ENCODE assay signal across 16 cellular contexts in the genomic region with DNA sequence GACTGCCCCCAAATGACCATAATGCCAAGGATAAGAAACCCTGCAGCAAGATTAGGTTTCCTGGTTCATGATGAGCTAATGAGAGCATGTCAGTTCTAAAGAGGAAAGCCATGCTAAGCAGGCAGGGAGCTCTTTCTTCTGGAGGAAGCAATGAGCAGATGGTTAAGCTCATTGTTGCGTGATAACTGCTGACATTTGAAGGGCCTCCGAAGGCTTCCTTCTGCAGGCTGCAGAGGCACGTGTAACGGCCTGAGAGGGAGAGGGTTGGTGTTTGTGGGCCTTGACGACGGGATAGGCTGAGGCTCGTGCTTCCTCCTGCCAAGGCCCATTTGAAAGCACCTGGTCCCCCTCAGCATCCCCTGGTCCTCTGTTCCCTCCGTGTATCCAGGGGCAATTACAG.
DNase-seq lines count a peak whose midpoint lies in the region; ATAC-seq, FAIRE-seq and TF ChIP-seq lines count a peak whose summit lies in the region.
"Had no signal": no experiment of that assay in that cellular context is flagged by ENCODE, and none has a peak within 500 bp of the region (broad histone marks: within the 10 kb centered on the region; RNA-seq: fewer than 3 reads in every experiment).

No MANE protein-coding gene starts in this region.

- no peaks in the 10 kb centered on the region for H3K27me3 ChIP-seq in heart left ventricle
- no peaks in the 10 kb centered on the region for H3K27me3 ChIP-seq in adrenal gland
- H3K27me3 ChIP-seq: tibial artery had no signal

- 7 to 24% (median 22%) methylated on average over 8 of the region's 8 CpGs for WGBS in heart left ventricle, 4 donors
- WGBS in adrenal gland, 4 donors, result 63 to 79% (median 66%) methylated on average over 8 of the region's 8 CpGs

- DNase-seq in heart left ventricle (no peak), cardiac septum (ENCODE audit: low spot score) (no peak), NCI-H524 (lab: John Stamatoyannopoulos, UW) (peak; percentile 76 to 82), fibroblast of villous mesenchyme (ENCODE audit: low read depth) (peak; percentile 67), GM19239 (ENCODE audit: insufficient read length, low spot score) (no peak), adrenal gland (no peak), iPS-NIHi7 (ENCODE audit: extremely low spot score) (no peak)
- DNase-seq: activated CD4-positive, alpha-beta T cell treated with anti-CD3 and anti-CD28 coated beads for 4 hours; activated T-cell treated with anti-CD3 and anti-CD28 coated beads, Interleukin-2, amount 50 U/mL, for 1 hour; effector memory CD8-positive, alpha-beta T cell; foreskin fibroblast; mammary epithelial cell; NCI-H226; stimulated activated CD4-positive, alpha-beta T cell treated with anti-CD3 and anti-CD28 coated beads, Interleukin-4, amount 100 ng/mL, for 24 hours; tibial artery had no signal

- no peak for FAIRE-seq in GM19239 (lab: Jason Lieb, UNC)

- peaks cover 0 to 32% (median 23%) of the 10 kb centered on the region in 9 donors for H3K36me3 ChIP-seq in heart left ventricle
- H3K36me3 ChIP-seq in adrenal gland (replicated peaks in 1 of 2), result no peaks in the 10 kb centered on the region

- TF ChIP-seq POLR2A in heart left ventricle (IDR thresholded peaks at IDR 0.05), result no peak
- TF ChIP-seq POLR2A in adrenal gland (IDR thresholded peaks at IDR 0.05), result no peak

- ATAC-seq in heart left ventricle (peak in 3 of 4 donors; percentile 57 to 65 (median 62)), HG02571 (IDR thresholded peaks at IDR 0.05; ENCODE audit: unreplicated experiment) (no peak)
- ATAC-seq: effector memory CD8-positive, alpha-beta T cell had no signal

- intact Hi-C loops in heart left ventricle (cut with DNase I), result loop anchor here in 1 of 10 donors (5.0 kb wide), 1 partner anchor 55 kb away; no protein-coding TSS in a partner anchor
- intact Hi-C loops in cardiac septum (cut with DNase I), result no loop called here
- intact Hi-C loops in adrenal gland (cut with DNase I), result no loop called here

- TF ChIP-seq CTCF in heart left ventricle (IDR thresholded peaks at IDR 0.05), result no peak
- no peak for TF ChIP-seq CTCF in fibroblast of villous mesenchyme (IDR thresholded peaks at IDR 0.05; ENCODE audit: insufficient read depth, low read depth, low read length)
- TF ChIP-seq CTCF in adrenal gland (IDR thresholded peaks at IDR 0.05), result no peak

- H3K27ac ChIP-seq in heart left ventricle (peak overlapping the region in 2 of 12 donors; percentile 29 to 31), adrenal gland (no peak overlapping the region)
- H3K27ac ChIP-seq: tibial artery had no signal

- peaks cover 0 to 48% (median 9%) of the 10 kb centered on the region in 12 donors for H3K4me1 ChIP-seq in heart left ventricle
- H3K4me1 ChIP-seq in adrenal gland (replicated peaks in 1 of 2), result no peaks in the 10 kb centered on the region
- H3K4me1 ChIP-seq: tibial artery had no signal

- no peaks in the 10 kb centered on the region for H3K9me3 ChIP-seq in heart left ventricle
- no peaks in the 10 kb centered on the region for H3K9me3 ChIP-seq in adrenal gland (replicated peaks in 1 of 3)
- H3K9me3 ChIP-seq: tibial artery had no signal

- no peak overlapping the region for H3K4me3 ChIP-seq in heart left ventricle
- no peak overlapping the region for H3K4me3 ChIP-seq in fibroblast of villous mesenchyme (ENCODE audit: low read depth, low read length)
- no peak overlapping the region for H3K4me3 ChIP-seq in adrenal gland
- H3K4me3 ChIP-seq: tibial artery had no signal

Comparison
In these comparisons a context has a peak if more than half of its experiments do, and no peak if none do; other contexts are left out.
1. DNase-seq: peak in NCI-H524 (2 of 2) and fibroblast of villous mesenchyme (single experiment); none in heart left ventricle (0 of 5), cardiac septum (single experiment), GM19239 (single experiment), adrenal gland (0 of 7) and iPS-NIHi7 (single experiment).